In the genomic region with DNA sequence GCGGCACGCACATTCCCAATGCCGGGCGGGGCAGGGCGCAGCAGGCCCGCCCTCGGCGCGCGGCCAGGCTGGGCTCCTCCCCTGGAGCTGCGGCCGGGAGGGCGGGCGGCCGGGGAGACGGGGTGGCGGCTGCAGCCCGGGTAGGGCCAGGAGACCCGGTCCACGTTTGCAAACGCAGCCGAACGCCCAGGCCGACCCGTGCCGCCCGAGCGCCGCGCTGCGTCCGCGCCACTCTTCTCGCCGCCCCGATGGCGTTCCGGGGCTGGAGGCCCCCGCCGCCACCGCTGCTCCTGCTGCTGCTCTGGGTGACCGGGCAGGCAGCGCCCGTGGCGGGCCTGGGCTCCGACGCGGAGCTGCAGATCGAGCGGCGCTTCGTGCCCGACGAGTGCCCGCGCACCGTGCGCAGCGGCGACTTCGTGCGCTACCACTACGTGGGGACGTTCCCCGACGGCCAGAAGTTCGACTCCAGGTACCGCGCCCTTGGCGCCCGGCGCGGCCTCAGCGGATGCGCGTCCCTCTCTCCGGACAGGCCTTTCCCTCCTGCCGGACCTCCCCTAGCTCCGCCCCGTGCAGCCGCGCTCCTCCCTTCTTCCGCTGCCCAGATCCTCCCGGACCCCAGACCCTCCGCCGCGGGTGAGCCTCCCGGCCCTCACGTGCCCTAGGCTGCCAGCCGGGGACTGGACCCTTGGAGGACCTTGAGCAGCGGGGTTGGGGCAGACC, we compare ENCODE assay signal across 8 cellular contexts. TPM values are rescaled to one million over a fixed set of nuclear protein-coding genes. Genes with fewer than 3 reads are reported as not detected.
DNase-seq lines count a peak whose midpoint lies in the region; ATAC-seq, FAIRE-seq and TF ChIP-seq lines count a peak whose summit lies in the region.

A gene with protein sequence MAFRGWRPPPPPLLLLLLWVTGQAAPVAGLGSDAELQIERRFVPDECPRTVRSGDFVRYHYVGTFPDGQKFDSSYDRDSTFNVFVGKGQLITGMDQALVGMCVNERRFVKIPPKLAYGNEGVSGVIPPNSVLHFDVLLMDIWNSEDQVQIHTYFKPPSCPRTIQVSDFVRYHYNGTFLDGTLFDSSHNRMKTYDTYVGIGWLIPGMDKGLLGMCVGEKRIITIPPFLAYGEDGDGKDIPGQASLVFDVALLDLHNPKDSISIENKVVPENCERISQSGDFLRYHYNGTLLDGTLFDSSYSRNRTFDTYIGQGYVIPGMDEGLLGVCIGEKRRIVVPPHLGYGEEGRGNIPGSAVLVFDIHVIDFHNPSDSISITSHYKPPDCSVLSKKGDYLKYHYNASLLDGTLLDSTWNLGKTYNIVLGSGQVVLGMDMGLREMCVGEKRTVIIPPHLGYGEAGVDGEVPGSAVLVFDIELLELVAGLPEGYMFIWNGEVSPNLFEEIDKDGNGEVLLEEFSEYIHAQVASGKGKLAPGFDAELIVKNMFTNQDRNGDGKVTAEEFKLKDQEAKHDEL (plus strand): TSS at position 115 of the 720 bp plus-strand sequence. CDS start 134 bp downstream, at position 249.

- H3K4me1 ChIP-seq in mesodermal cell (ENCODE audit: control insufficient read depth, insufficient read depth, low read length, poor library complexity, severe bottlenecking) (no peaks in the 10 kb centered on the region), thoracic aorta (ENCODE audit: control insufficient read depth in 1 of 2, low read depth in 2 of 2) (peaks cover 13 to 15% of the 10 kb centered on the region in 2 donors)

- FAIRE-seq in GM12892 (lab: Jason Lieb, UNC): no peak

- peak within 1 kb of the TSS; percentile 94 for H3K4me3 ChIP-seq in AG10803 (ENCODE audit: low read length)
- peak within 1 kb of the TSS; percentile 87 for H3K4me3 ChIP-seq in WI38 (ENCODE audit: low read depth, low read length)
- peak within 1 kb of the TSS; percentile 70 for H3K4me3 ChIP-seq in mesodermal cell (ENCODE audit: extremely low read depth, insufficient read depth, low read length, poor library complexity, severe bottlenecking)
- peak within 1 kb of the TSS; percentile 79 for H3K4me3 ChIP-seq in thoracic aorta

- no peak for TF ChIP-seq POLR2A in GM12892 (IDR thresholded peaks at IDR 0.05; ENCODE audit: low read depth, low read length)
- peak; percentile 32 for TF ChIP-seq POLR2A in erythroblast (IDR thresholded peaks at IDR 0.05; ENCODE audit: low read length)

- TF ChIP-seq CTCF in AG10803 (conservative IDR thresholded peaks at IDR 0.05; ENCODE audit: low read length) (no peak), WI38 (IDR thresholded peaks at IDR 0.05; ENCODE audit: low read depth, low read length) (no peak), thoracic aorta (IDR thresholded peaks at IDR 0.05) (no peak)

- 0 to 2% methylated on average over 64 to 76 of the region's 91 CpGs for WGBS in mesodermal cell (ENCODE audit: insufficient coverage in 2 of 2), 2 experiments

- H3K9me3 ChIP-seq in mesodermal cell (ENCODE audit: control insufficient read depth, low read length): no peaks in the 10 kb centered on the region
- H3K9me3 ChIP-seq in thoracic aorta: no peaks in the 10 kb centered on the region

- DNase-seq in AG10803 (ENCODE audit: low read depth) (peak; percentile 94), GM12892 (ENCODE audit: insufficient read length) (peak; percentile 48), NCI-H146 treated with DMSO at 0.1 percent for 48 hours (lab: John Stamatoyannopoulos, UW; ENCODE audit: unreplicated experiment) (peak; percentile 55), erythroblast (lab: John Stamatoyannopoulos, UW) (peak; percentile 79), thoracic aorta (ENCODE audit: low spot score) (no peak)

- H3K36me3 ChIP-seq in mesodermal cell (ENCODE audit: control insufficient read depth, insufficient read depth, low read length): peaks cover 2% of the 10 kb centered on the region
- H3K36me3 ChIP-seq in thoracic aorta: no peaks in the 10 kb centered on the region

- H3K27ac ChIP-seq in mesodermal cell (ENCODE audit: low read depth, low read length, severe bottlenecking) (peak within 1 kb of the TSS; percentile 81), thoracic aorta (peak within 1 kb of the TSS; percentile 82 to 88)

- H3K27me3 ChIP-seq in thoracic aorta (replicated peaks; ENCODE audit: insufficient read depth): no peaks in the 10 kb centered on the region

- ATAC-seq in HG02759 (IDR thresholded peaks at IDR 0.05; ENCODE audit: unreplicated experiment): peak; percentile 87
- ATAC-seq in thoracic aorta (ENCODE audit: insufficient number of reproducible peaks, low FRiP score, low read depth): peak; percentile 80

RNA-seq across cellular contexts. Expression of the gene that starts here (rescaled TPM):
- polyA plus RNA-seq in GM12892 (2012; ENCODE audit: missing spikeins): 4.7 TPM
- polyA plus RNA-seq in mesodermal cell (2013, experiment 1 of 2): 47.4 TPM
- polyA plus RNA-seq in mesodermal cell (2013, experiment 2 of 2): 47.6 TPM
- 100 to 1,000 TPM; 166 to 196 TPM for total RNA-seq in thoracic aorta
